Comparison of ENCODE assay signal across 9 cellular contexts in the genomic region with DNA sequence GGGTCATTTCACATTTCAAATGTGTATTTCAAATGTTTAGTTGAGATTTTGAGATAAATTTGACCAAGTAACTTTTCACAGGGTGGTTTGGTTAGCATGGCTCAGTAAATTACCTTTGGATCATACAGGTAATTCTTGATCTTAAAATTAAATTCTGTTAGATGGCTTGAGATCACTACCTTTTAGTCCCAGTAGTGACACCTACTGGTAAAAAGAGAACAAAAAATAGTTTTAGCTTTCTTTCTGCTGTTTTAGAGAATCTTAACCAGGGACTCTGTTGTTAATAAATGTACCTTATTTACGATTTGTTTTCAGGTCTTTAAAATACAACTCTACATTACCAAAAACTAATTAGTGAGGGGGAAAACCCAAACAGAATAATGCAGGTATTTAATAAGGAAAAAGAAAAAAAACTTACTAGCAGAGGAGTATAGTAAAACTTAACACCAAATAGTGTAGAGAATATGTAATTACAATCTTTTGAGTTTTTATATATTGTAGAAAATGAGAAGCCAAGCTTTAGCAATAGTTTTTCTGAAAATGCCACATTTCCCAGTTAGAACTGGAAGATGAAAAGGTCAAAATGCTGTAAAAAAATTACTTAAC.
DNase-seq lines count a peak whose midpoint lies in the region; ATAC-seq and TF ChIP-seq lines count a peak whose summit lies in the region.
"Had no signal": no experiment of that assay in that cellular context is flagged by ENCODE, and none has a peak within 500 bp of the region (broad histone marks: within the 10 kb centered on the region; RNA-seq: fewer than 3 reads in every experiment).

No MANE protein-coding gene starts in this region.

- no peak overlapping the region for H3K27ac Mint-ChIP-seq in activated T-cell treated with anti-CD3 and anti-CD28 coated beads, Interleukin-2, amount 50 U/mL, for 72 hours

- no peaks in the 10 kb centered on the region for H3K27me3 Mint-ChIP-seq in activated T-cell treated with anti-CD3 and anti-CD28 coated beads, Interleukin-2, amount 50 U/mL, for 72 hours (ENCODE audit: low read depth)

- no peak overlapping the region for H3K27ac ChIP-seq in esophagus muscularis mucosa (replicated peaks in 1 of 4)
- H3K27ac ChIP-seq in upper lobe of right lung: no peak overlapping the region
- H3K27ac ChIP-seq: HL-60 had no signal

- H3K4me3 ChIP-seq in esophagus muscularis mucosa (no peak overlapping the region), upper lobe of right lung (no peak overlapping the region)

- peak; percentile 57 for TF ChIP-seq CTCF in AG09319 (IDR thresholded peaks at IDR 0.05; ENCODE audit: low read depth, low read length)
- peak; percentile 28 to 48 (median 46) for TF ChIP-seq CTCF in esophagus muscularis mucosa (IDR thresholded peaks at IDR 0.05)
- TF ChIP-seq CTCF in upper lobe of right lung (IDR thresholded peaks at IDR 0.05): peak; percentile 51

- no peaks in the 10 kb centered on the region for H3K9me3 Mint-ChIP-seq in activated T-cell treated with anti-CD3 and anti-CD28 coated beads, Interleukin-2, amount 50 U/mL, for 72 hours

- no peak overlapping the region for H3K4me3 Mint-ChIP-seq in activated T-cell treated with anti-CD3 and anti-CD28 coated beads, Interleukin-2, amount 50 U/mL, for 72 hours

- intact Hi-C loops in esophagus muscularis mucosa (cut with DNase I) (no loop called here), upper lobe of right lung (cut with DNase I) (no loop called here)

- DNase-seq in AG09319 (ENCODE audit: extremely low read depth, low read depth) (no peak), NCI-H460 (ENCODE audit: extremely low read depth, low read depth) (peak; percentile 19), esophagus muscularis mucosa (ENCODE audit: extremely low spot score) (no peak), upper lobe of right lung (no peak)
- DNase-seq in activated CD4-positive, alpha-beta T cell treated with anti-CD3 and anti-CD28 coated beads for 4 hours: no peak
- no peak for DNase-seq in activated T-cell treated with anti-CD3 and anti-CD28 coated beads, Interleukin-2, amount 50 U/mL, for 72 hours

- H3K27me3 ChIP-seq in esophagus muscularis mucosa (no peaks in the 10 kb centered on the region), upper lobe of right lung (no peaks in the 10 kb centered on the region)

- H3K4me1 Mint-ChIP-seq in activated T-cell treated with anti-CD3 and anti-CD28 coated beads, Interleukin-2, amount 50 U/mL, for 72 hours (ENCODE audit: low read depth): no peaks in the 10 kb centered on the region

- WGBS in esophagus muscularis mucosa: 15% methylated on average over 1 of the region's 1 CpG

- TF ChIP-seq EP300 in esophagus muscularis mucosa (IDR thresholded peaks at IDR 0.05): no peak

- no peaks in the 10 kb centered on the region for H3K36me3 ChIP-seq in esophagus muscularis mucosa
- no peaks in the 10 kb centered on the region for H3K36me3 ChIP-seq in upper lobe of right lung

- H3K9me3 ChIP-seq in esophagus muscularis mucosa (no peaks in the 10 kb centered on the region), upper lobe of right lung (no peaks in the 10 kb centered on the region)

- no peaks in the 10 kb centered on the region for H3K36me3 Mint-ChIP-seq in activated T-cell treated with anti-CD3 and anti-CD28 coated beads, Interleukin-2, amount 50 U/mL, for 72 hours (ENCODE audit: insufficient read depth in 2 of 2)

- no peak for TF ChIP-seq POLR2A in esophagus muscularis mucosa (IDR thresholded peaks at IDR 0.05; ENCODE audit: low read depth)

- H3K4me1 ChIP-seq in esophagus muscularis mucosa: peaks cover 0 to 3% (median 0%) of the 10 kb centered on the region in 4 donors
- peaks cover 4% of the 10 kb centered on the region for H3K4me1 ChIP-seq in upper lobe of right lung

- ATAC-seq in GM19351 (IDR thresholded peaks at IDR 0.05; ENCODE audit: unreplicated experiment) (peak; percentile 54), upper lobe of right lung (no peak), GM19397 (IDR thresholded peaks at IDR 0.05; ENCODE audit: unreplicated experiment) (no peak)
- ATAC-seq in activated T-cell treated with anti-CD3 and anti-CD28 coated beads, Interleukin-2, amount 50 U/mL, for 72 hours (replicated peaks in 1 of 2): no peak
